ENCODE assay signal across 11 cellular contexts in genomic region chr3:11558002-11558401, GRCh38.
DNase-seq lines count a peak whose midpoint lies in the region; ATAC-seq and TF ChIP-seq lines count a peak whose summit lies in the region.
"Had no signal": no experiment of that assay in that cellular context is flagged by ENCODE, and none has a peak within 500 bp of the region (broad histone marks: within the 10 kb centered on the region; RNA-seq: fewer than 3 reads in every experiment).

No MANE protein-coding gene starts in this region.

- no peak overlapping the region for H3K4me3 Mint-ChIP-seq in activated CD8-positive, alpha-beta memory T cell treated with anti-CD3 and anti-CD28 coated beads, Interleukin-2, amount 10 ng/mL, durations not matched to agents 7 days and 5 days
- peak overlapping the region; percentile 63 for H3K4me3 Mint-ChIP-seq in glutamatergic neuron (ENCODE audit: unreplicated experiment)
- H3K4me3 Mint-ChIP-seq in stimulated activated naive B cell treated with anti-CD40 and anti-IgM and Interleukin-4, amounts not matched to agents 10 μg/mL and 1 μg/mL and 100 μg/mL, for 72 hours: no peak overlapping the region
- H3K4me3 Mint-ChIP-seq: CD8-positive, alpha-beta memory T cell had no signal

- no peak for ATAC-seq in activated CD8-positive, alpha-beta memory T cell treated with anti-CD3 and anti-CD28 coated beads, Interleukin-2, amount 10 ng/mL, durations not matched to agents 7 days and 5 days
- ATAC-seq in activated naive CD4-positive, alpha-beta T cell treated with anti-CD3 and anti-CD28 coated beads, Interleukin-2, amount 50 U/mL, for 72 hours: peak; percentile 55 to 75
- ATAC-seq in stimulated activated naive B cell treated with anti-CD40 and anti-IgM and Interleukin-4, amounts not matched to agents 10 μg/mL and 1 μg/mL and 100 μg/mL, for 72 hours (replicated peaks): no peak
- no peak for ATAC-seq in HG03139 (IDR thresholded peaks at IDR 0.05; ENCODE audit: unreplicated experiment)
- no peak for ATAC-seq in GM21526 (IDR thresholded peaks at IDR 0.05; ENCODE audit: low FRiP score, unreplicated experiment)

- peaks cover 2% of the 10 kb centered on the region for H3K9me3 Mint-ChIP-seq in activated CD8-positive, alpha-beta memory T cell treated with anti-CD3 and anti-CD28 coated beads, Interleukin-2, amount 10 ng/mL, durations not matched to agents 7 days and 5 days (ENCODE audit: low read depth)
- no peaks in the 10 kb centered on the region for H3K9me3 Mint-ChIP-seq in activated naive CD4-positive, alpha-beta T cell treated with anti-CD3 and anti-CD28 coated beads, Interleukin-2, amount 50 U/mL, for 72 hours
- H3K9me3 Mint-ChIP-seq in glutamatergic neuron (ENCODE audit: unreplicated experiment): peaks cover 13% of the 10 kb centered on the region
- H3K9me3 Mint-ChIP-seq in stimulated activated naive B cell treated with anti-CD40 and anti-IgM and Interleukin-4, amounts not matched to agents 10 μg/mL and 1 μg/mL and 100 μg/mL, for 72 hours: no peaks in the 10 kb centered on the region
- H3K9me3 Mint-ChIP-seq: CD8-positive, alpha-beta memory T cell had no signal

- no peaks in the 10 kb centered on the region for H3K27me3 Mint-ChIP-seq in activated CD8-positive, alpha-beta memory T cell treated with anti-CD3 and anti-CD28 coated beads, Interleukin-2, amount 10 ng/mL, durations not matched to agents 7 days and 5 days
- H3K27me3 Mint-ChIP-seq in glutamatergic neuron (ENCODE audit: unreplicated experiment): peaks cover 12% of the 10 kb centered on the region
- H3K27me3 Mint-ChIP-seq in stimulated activated naive B cell treated with anti-CD40 and anti-IgM and Interleukin-4, amounts not matched to agents 10 μg/mL and 1 μg/mL and 100 μg/mL, for 72 hours: no peaks in the 10 kb centered on the region
- H3K27me3 Mint-ChIP-seq: CD8-positive, alpha-beta memory T cell had no signal

- peak overlapping the region; percentile 1 for H3K27ac Mint-ChIP-seq in activated CD8-positive, alpha-beta memory T cell treated with anti-CD3 and anti-CD28 coated beads, Interleukin-2, amount 10 ng/mL, durations not matched to agents 7 days and 5 days
- peak overlapping the region in 1 of 2 donors; percentile 86 for H3K27ac Mint-ChIP-seq in activated naive CD4-positive, alpha-beta T cell treated with anti-CD3 and anti-CD28 coated beads, Interleukin-2, amount 50 U/mL, for 72 hours
- H3K27ac Mint-ChIP-seq in glutamatergic neuron (ENCODE audit: unreplicated experiment): peak overlapping the region; percentile 98
- peak overlapping the region; percentile 20 for H3K27ac Mint-ChIP-seq in stimulated activated naive B cell treated with anti-CD40 and anti-IgM and Interleukin-4, amounts not matched to agents 10 μg/mL and 1 μg/mL and 100 μg/mL, for 72 hours

- no peaks in the 10 kb centered on the region for H3K4me1 Mint-ChIP-seq in activated CD8-positive, alpha-beta memory T cell treated with anti-CD3 and anti-CD28 coated beads, Interleukin-2, amount 10 ng/mL, durations not matched to agents 7 days and 5 days
- peaks cover 53% of the 10 kb centered on the region for H3K4me1 Mint-ChIP-seq in glutamatergic neuron (ENCODE audit: low read depth, unreplicated experiment)
- H3K4me1 Mint-ChIP-seq in stimulated activated naive B cell treated with anti-CD40 and anti-IgM and Interleukin-4, amounts not matched to agents 10 μg/mL and 1 μg/mL and 100 μg/mL, for 72 hours: peaks cover 0 to 8% of the 10 kb centered on the region in 2 donors

- peaks cover 41% of the 10 kb centered on the region for H3K36me3 Mint-ChIP-seq in activated CD8-positive, alpha-beta memory T cell treated with anti-CD3 and anti-CD28 coated beads, Interleukin-2, amount 10 ng/mL, durations not matched to agents 7 days and 5 days
- H3K36me3 Mint-ChIP-seq in activated naive CD4-positive, alpha-beta T cell treated with anti-CD3 and anti-CD28 coated beads, Interleukin-2, amount 50 U/mL, for 72 hours: peaks cover 0 to 23% of the 10 kb centered on the region in 2 donors
- H3K36me3 Mint-ChIP-seq in glutamatergic neuron (ENCODE audit: unreplicated experiment): no peaks in the 10 kb centered on the region
- H3K36me3 Mint-ChIP-seq in stimulated activated naive B cell treated with anti-CD40 and anti-IgM and Interleukin-4, amounts not matched to agents 10 μg/mL and 1 μg/mL and 100 μg/mL, for 72 hours: peaks cover 17 to 54% of the 10 kb centered on the region in 2 donors

- no peak for TF ChIP-seq CTCF in glutamatergic neuron (IDR thresholded peaks at IDR 0.05; ENCODE audit: partially characterized antibody, unreplicated experiment)

- CTCF ChIA-PET in activated CD8-positive, alpha-beta memory T cell treated with anti-CD3 and anti-CD28 coated beads, Interleukin-2, amount 10 ng/mL, durations not matched to agents 7 days and 5 days (lab: Charles Lee): interaction anchor here (0.6 kb wide), 1 partner anchor 373 kb away, joined by 4 read pairs; no protein-coding TSS in a partner anchor

- DNase-seq in activated CD8-positive, alpha-beta memory T cell treated with anti-CD3 and anti-CD28 coated beads, Interleukin-2, amount 10 ng/mL, durations not matched to agents 7 days and 5 days: no peak
- no peak for DNase-seq in activated CD8-positive, alpha-beta memory T cell treated with anti-CD3 and anti-CD28 coated beads, Interleukin-2, amount 50 U/mL, for 48 hours
- no peak for DNase-seq in activated naive CD4-positive, alpha-beta T cell treated with anti-CD3 and anti-CD28 coated beads, Interleukin-2, amount 50 U/mL, for 72 hours (ENCODE audit: low spot score in 2 of 2)
- DNase-seq in glutamatergic neuron (no peak), NCI-H1105 (lab: John Stamatoyannopoulos, UW) (no peak)
- no peak for DNase-seq in stimulated activated naive B cell treated with anti-CD40 and anti-IgM and Interleukin-4, amounts not matched to agents 10 μg/mL and 1 μg/mL and 100 μg/mL, for 72 hours
- DNase-seq: activated CD4-positive, alpha-beta T cell treated with anti-CD3 and anti-CD28 coated beads for 4 hours; NCI-H1092 treated with DMSO at 0.1 percent for 48 hours had no signal

Comparison
In these comparisons a context has a peak if more than half of its experiments do, and no peak if none do; other contexts are left out.
1. ATAC-seq: peak in activated naive CD4-positive, alpha-beta T cell treated with anti-CD3 and anti-CD28 coated beads, Interleukin-2, amount 50 U/mL, for 72 hours (2 of 2); none in activated CD8-positive, alpha-beta memory T cell treated with anti-CD3 and anti-CD28 coated beads, Interleukin-2, amount 10 ng/mL, durations not matched to agents 7 days and 5 days (single experiment), stimulated activated naive B cell treated with anti-CD40 and anti-IgM and Interleukin-4, amounts not matched to agents 10 μg/mL and 1 μg/mL and 100 μg/mL, for 72 hours (0 of 2), HG03139 (single experiment) and GM21526 (single experiment).